In genomic region chr4:7719354-7720174, GRCh38 we compare ENCODE assay signal across 8 cellular contexts.
DNase-seq lines count a peak whose midpoint lies in the region; ATAC-seq, FAIRE-seq and TF ChIP-seq lines count a peak whose summit lies in the region.

No MANE protein-coding gene starts in this region.

- peak; percentile 40 for DNase-seq in COLO668 (lab: John Stamatoyannopoulos, UW; ENCODE audit: unreplicated experiment)
- DNase-seq in T-helper 2 cell treated with Interferon-gamma antibody and Interleukin-4, amounts not matched to agents 5 μg/mL and 100 μg/mL, for 36 hours (ENCODE audit: low spot score) = peak; percentile 10
- no peak for DNase-seq in astrocyte (ENCODE audit: low read depth)
- peak; percentile 96 for DNase-seq in iPS-NIHi11 (ENCODE audit: low spot score)
- DNase-seq in stimulated activated CD4-positive, alpha-beta T cell treated with anti-CD3 and anti-CD28 coated beads, Interleukin-1b, Interleukin-23, amount 100 ng/mL, for 48 hours = peak; percentile 58
- DNase-seq in GOT3 (lab: John Stamatoyannopoulos, UW) = no peak

- no peak for FAIRE-seq in astrocyte (lab: Jason Lieb, UNC)

- H4K20me1 ChIP-seq in astrocyte (ENCODE audit: insufficient read depth, low read length) = no peaks in the 10 kb centered on the region

- H3K9me3 ChIP-seq in HUES6 (ENCODE audit: control insufficient read depth, insufficient read depth, low read depth, low read length) = no peaks in the 10 kb centered on the region
- H3K9me3 ChIP-seq in astrocyte (ENCODE audit: insufficient read depth, low read depth, low read length) = no peaks in the 10 kb centered on the region

- H3K79me2 ChIP-seq in astrocyte (ENCODE audit: insufficient read depth, low read length) = no peaks in the 10 kb centered on the region

- no peaks in the 10 kb centered on the region for H3K36me3 Mint-ChIP-seq in T-helper 2 cell treated with Interferon-gamma antibody and Interleukin-4, amounts not matched to agents 5 μg/mL and 100 μg/mL, for 36 hours (ENCODE audit: low read depth)
- H3K36me3 Mint-ChIP-seq in astrocyte (ENCODE audit: low read depth, unreplicated experiment) = peaks cover 14% of the 10 kb centered on the region

- H2AFZ ChIP-seq in astrocyte (ENCODE audit: low read depth, low read length) = no peak overlapping the region

- peaks cover 14% of the 10 kb centered on the region for H3K27me3 ChIP-seq in HUES6 (ENCODE audit: control insufficient read depth, insufficient read depth, low read length)
- H3K27me3 ChIP-seq in astrocyte (ENCODE audit: insufficient read depth, low read length) = peaks cover 5% of the 10 kb centered on the region

- H3K27ac Mint-ChIP-seq in T-helper 2 cell treated with Interferon-gamma antibody and Interleukin-4, amounts not matched to agents 5 μg/mL and 100 μg/mL, for 36 hours = no peak overlapping the region
- H3K27ac Mint-ChIP-seq in astrocyte (ENCODE audit: unreplicated experiment) = no peak overlapping the region

- TF ChIP-seq CTCF in astrocyte (IDR thresholded peaks at IDR 0.05; ENCODE audit: insufficient read depth, low read depth, low read length) = peak; percentile 49

- H3K4me2 ChIP-seq in astrocyte (ENCODE audit: low read length) = peak overlapping the region; percentile 50

- H3K4me1 ChIP-seq in HUES6 (ENCODE audit: control insufficient read depth, insufficient read depth, low read length) (peaks cover 5% of the 10 kb centered on the region; the same call in 1 of the 2 replicates), astrocyte (ENCODE audit: insufficient read depth, low read length) (no peaks in the 10 kb centered on the region)

- H3K4me3 Mint-ChIP-seq in T-helper 2 cell treated with Interferon-gamma antibody and Interleukin-4, amounts not matched to agents 5 μg/mL and 100 μg/mL, for 36 hours = no peak overlapping the region
- H3K4me3 Mint-ChIP-seq in astrocyte (ENCODE audit: unreplicated experiment) = no peak overlapping the region

- ATAC-seq in HG03565 (IDR thresholded peaks at IDR 0.05; ENCODE audit: unreplicated experiment) = no peak

- H3K4me3 ChIP-seq in HUES6 (ENCODE audit: low read depth, low read length) = peak overlapping the region; percentile 19; the same call in 1 of the 2 replicates
- H3K4me3 ChIP-seq in astrocyte (ENCODE audit: insufficient read depth, low read depth, low read length) = no peak overlapping the region

- H3K27ac ChIP-seq in HUES6 (ENCODE audit: low read depth, low read length) = no peak overlapping the region
- no peak overlapping the region for H3K27ac ChIP-seq in astrocyte (ENCODE audit: low read depth, low read length)

- no peaks in the 10 kb centered on the region for H3K36me3 ChIP-seq in HUES6 (ENCODE audit: control insufficient read depth, insufficient read depth, low read length)
- no peaks in the 10 kb centered on the region for H3K36me3 ChIP-seq in astrocyte (ENCODE audit: insufficient read depth, low read length)

- H3K9ac ChIP-seq in HUES6 (ENCODE audit: low read length) (no peak overlapping the region), astrocyte (ENCODE audit: low read length) (no peak overlapping the region)

- no peaks in the 10 kb centered on the region for H3K4me1 Mint-ChIP-seq in T-helper 2 cell treated with Interferon-gamma antibody and Interleukin-4, amounts not matched to agents 5 μg/mL and 100 μg/mL, for 36 hours (ENCODE audit: low read depth)
- H3K4me1 Mint-ChIP-seq in astrocyte (ENCODE audit: low read depth, unreplicated experiment) = no peaks in the 10 kb centered on the region

- H3K9me3 Mint-ChIP-seq in T-helper 2 cell treated with Interferon-gamma antibody and Interleukin-4, amounts not matched to agents 5 μg/mL and 100 μg/mL, for 36 hours = peaks cover 7% of the 10 kb centered on the region
- peaks cover 10% of the 10 kb centered on the region for H3K9me3 Mint-ChIP-seq in astrocyte (ENCODE audit: unreplicated experiment)

- H3K27me3 Mint-ChIP-seq in T-helper 2 cell treated with Interferon-gamma antibody and Interleukin-4, amounts not matched to agents 5 μg/mL and 100 μg/mL, for 36 hours (ENCODE audit: low read depth) = peaks cover 8% of the 10 kb centered on the region
- H3K27me3 Mint-ChIP-seq in astrocyte (ENCODE audit: low read depth, unreplicated experiment) = peaks cover 55% of the 10 kb centered on the region

Comparison
In these comparisons a context has a peak if more than half of its experiments do, and no peak if none do; other contexts are left out.
1. DNase-seq: peak in COLO668 (single experiment), T-helper 2 cell treated with Interferon-gamma antibody and Interleukin-4, amounts not matched to agents 5 μg/mL and 100 μg/mL, for 36 hours (single experiment), iPS-NIHi11 (single experiment) and stimulated activated CD4-positive, alpha-beta T cell treated with anti-CD3 and anti-CD28 coated beads, Interleukin-1b, Interleukin-23, amount 100 ng/mL, for 48 hours (single experiment); none in astrocyte (single experiment) and GOT3 (single experiment).